In the genomic region with DNA sequence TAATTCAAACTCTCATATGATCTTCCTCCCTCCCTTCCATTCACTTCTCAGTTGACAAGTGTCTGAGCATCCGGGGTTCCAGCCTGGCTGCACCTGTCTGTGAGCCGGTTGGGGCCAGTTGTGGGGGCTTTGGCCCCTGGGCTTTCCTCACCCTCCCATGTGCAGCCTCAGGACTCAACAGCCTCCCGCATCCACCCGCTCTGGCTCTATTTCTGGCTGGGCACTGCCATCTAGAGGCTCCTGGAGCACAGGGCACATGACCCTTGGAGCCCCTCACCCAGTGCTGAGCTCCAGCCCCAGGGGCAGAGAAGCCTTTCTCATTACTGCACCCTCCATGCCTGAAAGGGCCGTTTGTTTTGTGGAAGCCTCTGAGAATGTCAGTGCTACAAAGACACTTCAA, we compare ENCODE assay signal across 8 cellular contexts. TPM values are rescaled to one million over a fixed set of nuclear protein-coding genes. Genes with fewer than 3 reads are reported as not detected.
A peak's percentile ranks its signal among the peaks of the same experiment; 100 is the strongest.
DNase-seq lines count a peak whose midpoint lies in the region; ATAC-seq and TF ChIP-seq lines count a peak whose summit lies in the region.

No MANE protein-coding gene starts in this region.

- ATAC-seq in WTC11 (peak; percentile 84), lower lobe of right lung (peak; percentile 81), GM19395 (IDR thresholded peaks at IDR 0.05; ENCODE audit: unreplicated experiment) (no peak)
- ATAC-seq in central memory CD8-positive, alpha-beta T cell (replicated peaks; ENCODE audit: extremely low read depth, poor library complexity, severe bottlenecking), result peak; percentile 68

- H3K27me3 ChIP-seq in lower lobe of right lung (ENCODE audit: low read depth), result no peaks in the 10 kb centered on the region

- DNase-seq in GDM1 (lab: John Stamatoyannopoulos, UW), result peak; percentile 45
- DNase-seq in HEK293T (ENCODE audit: extremely low spot score), result peak; percentile 48
- DNase-seq in NCI-H2029 (lab: John Stamatoyannopoulos, UW), result peak; percentile 75
- peak; percentile 80 for DNase-seq in WTC11 (ENCODE audit: low spot score)
- DNase-seq in central memory CD8-positive, alpha-beta T cell (ENCODE audit: low spot score in 2 of 2), result peak; percentile 23 to 44
- DNase-seq in lower lobe of right lung, result peak; percentile 67
- DNase-seq in stimulated activated CD8-positive, alpha-beta memory T cell treated with anti-CD3 and anti-CD28 coated beads, Interleukin-2, amount 100 ng/mL, for 48 hours (ENCODE audit: low read depth in 2 of 2), result peak; percentile 40 to 45

- H3K27ac ChIP-seq in lower lobe of right lung, result no peak overlapping the region

- intact Hi-C loops in lower lobe of right lung (cut with DNase I), result no loop called here

- CTCF ChIA-PET in HEK293T (lab: Yijun Ruan, JAX), result interaction anchor here (0.5 to 0.9 kb wide), 5 partner anchors 10 to 266 kb away, joined by 3 to 5 read pairs (median 3); partner anchors contain the start of gene CARHSP1
- CTCF ChIA-PET in WTC11 (lab: Charles Lee), result interaction anchor here (0.6 to 2.7 kb wide), 37 partner anchors 10 to 974 kb away, joined by 3 to 22 read pairs (median 5); partner anchors contain the start of genes CARHSP1, HAPSTR1, PMM2 and TMEM186

- no peaks in the 10 kb centered on the region for H3K9me3 Mint-ChIP-seq in WTC11
- no peaks in the 10 kb centered on the region for H3K9me3 Mint-ChIP-seq in central memory CD8-positive, alpha-beta T cell

- H3K4me1 ChIP-seq in lower lobe of right lung, result peaks cover 8% of the 10 kb centered on the region

- no peak overlapping the region for H3K27ac Mint-ChIP-seq in WTC11
- peak overlapping the region; percentile 9 for H3K27ac Mint-ChIP-seq in central memory CD8-positive, alpha-beta T cell (ENCODE audit: low read depth)

- peak; percentile 24; the same call in 1 of the 2 replicates for TF ChIP-seq CTCF in WTC11 (IDR thresholded peaks at IDR 0.05)
- peak; percentile 62 for TF ChIP-seq CTCF in lower lobe of right lung (IDR thresholded peaks at IDR 0.05)

- peaks cover 17% of the 10 kb centered on the region for H3K4me1 Mint-ChIP-seq in WTC11
- H3K4me1 Mint-ChIP-seq in central memory CD8-positive, alpha-beta T cell, result peaks cover 31% of the 10 kb centered on the region

- no peak overlapping the region for H3K4me3 Mint-ChIP-seq in WTC11
- no peak overlapping the region for H3K4me3 Mint-ChIP-seq in central memory CD8-positive, alpha-beta T cell

- H3K4me3 ChIP-seq in lower lobe of right lung, result no peak overlapping the region

- peaks cover 2% of the 10 kb centered on the region for H3K36me3 Mint-ChIP-seq in WTC11
- peaks cover 5% of the 10 kb centered on the region for H3K36me3 Mint-ChIP-seq in central memory CD8-positive, alpha-beta T cell (ENCODE audit: insufficient read depth)

- POLR2A ChIA-PET in HEK293T (lab: Yijun Ruan, JAX), result no interaction called here
- POLR2A ChIA-PET in WTC11 (lab: Charles Lee), result interaction anchor here (0.6 to 1.0 kb wide), 2 partner anchors 9 to 198 kb away, joined by 3 read pairs; no protein-coding TSS in a partner anchor

- no peaks in the 10 kb centered on the region for H3K27me3 Mint-ChIP-seq in WTC11 (ENCODE audit: low read depth)
- H3K27me3 Mint-ChIP-seq in central memory CD8-positive, alpha-beta T cell, result no peaks in the 10 kb centered on the region

- H3K36me3 ChIP-seq in lower lobe of right lung, result no peaks in the 10 kb centered on the region

- no peaks in the 10 kb centered on the region for H3K9me3 ChIP-seq in lower lobe of right lung

TF ChIP-seq in HEK293T, 16 proteins besides CTCF, POLR2A, EP300 and RAD21:
- TF ChIP-seq L3MBTL2 (conservative IDR thresholded peaks at IDR 0.05) (no peak), ZNF384 (IDR thresholded peaks at IDR 0.05) (no peak), HDGF (IDR thresholded peaks at IDR 0.05; ENCODE audit: borderline replicate concordance) (no peak)

TF ChIP-seq in WTC11, 78 proteins besides CTCF, POLR2A, EP300 and RAD21:
- TF ChIP-seq ZNF532 (CRISPR knock-in tag; IDR thresholded peaks at IDR 0.05; ENCODE audit: borderline replicate concordance) (no peak), USF2 (CRISPR knock-in tag; IDR thresholded peaks at IDR 0.05) (peak; percentile 82), JUN (CRISPR knock-in tag; IDR thresholded peaks at IDR 0.05) (no peak), GABPB1 (CRISPR knock-in tag; IDR thresholded peaks at IDR 0.05) (peak; percentile 48; the same call in 1 of the 2 replicates), MAX (CRISPR knock-in tag; IDR thresholded peaks at IDR 0.05) (0 out of 2 replicates have a peak, but pooled peaks have one; percentile 39), ZNF396 (CRISPR knock-in tag; IDR thresholded peaks at IDR 0.05; ENCODE audit: borderline replicate concordance) (no peak)
- TF ChIP-seq, protein P1, sequence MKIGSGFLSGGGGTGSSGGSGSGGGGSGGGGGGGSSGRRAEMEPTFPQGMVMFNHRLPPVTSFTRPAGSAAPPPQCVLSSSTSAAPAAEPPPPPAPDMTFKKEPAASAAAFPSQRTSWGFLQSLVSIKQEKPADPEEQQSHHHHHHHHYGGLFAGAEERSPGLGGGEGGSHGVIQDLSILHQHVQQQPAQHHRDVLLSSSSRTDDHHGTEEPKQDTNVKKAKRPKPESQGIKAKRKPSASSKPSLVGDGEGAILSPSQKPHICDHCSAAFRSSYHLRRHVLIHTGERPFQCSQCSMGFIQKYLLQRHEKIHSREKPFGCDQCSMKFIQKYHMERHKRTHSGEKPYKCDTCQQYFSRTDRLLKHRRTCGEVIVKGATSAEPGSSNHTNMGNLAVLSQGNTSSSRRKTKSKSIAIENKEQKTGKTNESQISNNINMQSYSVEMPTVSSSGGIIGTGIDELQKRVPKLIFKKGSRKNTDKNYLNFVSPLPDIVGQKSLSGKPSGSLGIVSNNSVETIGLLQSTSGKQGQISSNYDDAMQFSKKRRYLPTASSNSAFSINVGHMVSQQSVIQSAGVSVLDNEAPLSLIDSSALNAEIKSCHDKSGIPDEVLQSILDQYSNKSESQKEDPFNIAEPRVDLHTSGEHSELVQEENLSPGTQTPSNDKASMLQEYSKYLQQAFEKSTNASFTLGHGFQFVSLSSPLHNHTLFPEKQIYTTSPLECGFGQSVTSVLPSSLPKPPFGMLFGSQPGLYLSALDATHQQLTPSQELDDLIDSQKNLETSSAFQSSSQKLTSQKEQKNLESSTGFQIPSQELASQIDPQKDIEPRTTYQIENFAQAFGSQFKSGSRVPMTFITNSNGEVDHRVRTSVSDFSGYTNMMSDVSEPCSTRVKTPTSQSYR (CRISPR knock-in tag; IDR thresholded peaks at IDR 0.05), result no peak
- TF ChIP-seq, protein P2, sequence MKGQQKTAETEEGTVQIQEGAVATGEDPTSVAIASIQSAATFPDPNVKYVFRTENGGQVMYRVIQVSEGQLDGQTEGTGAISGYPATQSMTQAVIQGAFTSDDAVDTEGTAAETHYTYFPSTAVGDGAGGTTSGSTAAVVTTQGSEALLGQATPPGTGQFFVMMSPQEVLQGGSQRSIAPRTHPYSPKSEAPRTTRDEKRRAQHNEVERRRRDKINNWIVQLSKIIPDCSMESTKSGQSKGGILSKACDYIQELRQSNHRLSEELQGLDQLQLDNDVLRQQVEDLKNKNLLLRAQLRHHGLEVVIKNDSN (CRISPR knock-in tag; IDR thresholded peaks at IDR 0.05), result peak; percentile 78; the same call in 1 of the 2 replicates
- TF ChIP-seq, protein P3, sequence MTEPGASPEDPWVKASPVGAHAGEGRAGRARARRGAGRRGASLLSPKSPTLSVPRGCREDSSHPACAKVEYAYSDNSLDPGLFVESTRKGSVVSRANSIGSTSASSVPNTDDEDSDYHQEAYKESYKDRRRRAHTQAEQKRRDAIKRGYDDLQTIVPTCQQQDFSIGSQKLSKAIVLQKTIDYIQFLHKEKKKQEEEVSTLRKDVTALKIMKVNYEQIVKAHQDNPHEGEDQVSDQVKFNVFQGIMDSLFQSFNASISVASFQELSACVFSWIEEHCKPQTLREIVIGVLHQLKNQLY (CRISPR knock-in tag; IDR thresholded peaks at IDR 0.05), result no peak

RNA-seq across cellular contexts. Expression of gene HAPSTR1, which starts 43.3 kb away (rescaled TPM):
- total RNA-seq in WTC11 (2021) (54.3 to 59.1 TPM (median 56.4 TPM) in 3 replicates), lower lobe of right lung (53.1 TPM)
